Comparison of ENCODE assay signal across 25 cellular contexts in genomic region chr1:147201276-147201675, GRCh38. TPM values are rescaled to one million over a fixed set of nuclear protein-coding genes. Genes with fewer than 3 reads are reported as not detected.
DNase-seq lines count a peak whose midpoint lies in the region; ATAC-seq lines count a peak whose summit lies in the region.
"Had no signal": no experiment of that assay in that cellular context is flagged by ENCODE, and none has a peak within 500 bp of the region (broad histone marks: within the 10 kb centered on the region; RNA-seq: fewer than 3 reads in every experiment).

No MANE protein-coding gene starts in this region.

- H3K4me3 Mint-ChIP-seq in activated T-helper 17 cell treated with anti-CD3 and anti-CD28 coated beads, Interleukin-2, amount 50 U/mL, for 72 hours = no peak overlapping the region
- H3K4me3 Mint-ChIP-seq: activated CD8-positive, alpha-beta memory T cell treated with anti-CD3 and anti-CD28 coated beads, Interleukin-2, amount 10 ng/mL, durations not matched to agents 7 days and 5 days; central memory CD8-positive, alpha-beta T cell; H9; natural killer cell; stimulated activated naive B cell treated with anti-CD40 and anti-IgM and Interleukin-4, amounts not matched to agents 10 μg/mL and 1 μg/mL and 100 μg/mL, for 72 hours had no signal

- no peaks in the 10 kb centered on the region for H3K9me3 Mint-ChIP-seq in activated T-helper 17 cell treated with anti-CD3 and anti-CD28 coated beads, Interleukin-2, amount 50 U/mL, for 72 hours
- H3K9me3 Mint-ChIP-seq: central memory CD8-positive, alpha-beta T cell; H9; natural killer cell had no signal

- peaks cover 4% of the 10 kb centered on the region for H3K4me1 Mint-ChIP-seq in activated T-helper 17 cell treated with anti-CD3 and anti-CD28 coated beads, Interleukin-2, amount 50 U/mL, for 72 hours
- H3K4me1 Mint-ChIP-seq: H9 had no signal

- no peaks in the 10 kb centered on the region for H3K36me3 Mint-ChIP-seq in activated T-helper 17 cell treated with anti-CD3 and anti-CD28 coated beads, Interleukin-2, amount 50 U/mL, for 72 hours (ENCODE audit: low read depth)
- H3K36me3 Mint-ChIP-seq: natural killer cell had no signal

- H3K27me3 Mint-ChIP-seq in activated T-helper 17 cell treated with anti-CD3 and anti-CD28 coated beads, Interleukin-2, amount 50 U/mL, for 72 hours = no peaks in the 10 kb centered on the region
- H3K27me3 Mint-ChIP-seq: activated CD8-positive, alpha-beta memory T cell treated with anti-CD3 and anti-CD28 coated beads, Interleukin-2, amount 10 ng/mL, durations not matched to agents 7 days and 5 days; central memory CD8-positive, alpha-beta T cell; stimulated activated naive B cell treated with anti-CD40 and anti-IgM and Interleukin-4, amounts not matched to agents 10 μg/mL and 1 μg/mL and 100 μg/mL, for 72 hours had no signal

- ATAC-seq in activated T-helper 17 cell treated with anti-CD3 and anti-CD28 coated beads, Interleukin-2, amount 50 U/mL, for 72 hours (replicated peaks) = peak; percentile 12
- no peak for ATAC-seq in HG03354 (IDR thresholded peaks at IDR 0.05; ENCODE audit: poor library complexity, severe bottlenecking, unreplicated experiment)
- ATAC-seq: activated CD8-positive, alpha-beta memory T cell treated with anti-CD3 and anti-CD28 coated beads, Interleukin-2, amount 10 ng/mL, durations not matched to agents 7 days and 5 days; GM12878; heart left ventricle; left lung; natural killer cell; stimulated activated naive B cell treated with anti-CD40 and anti-IgM and Interleukin-4, amounts not matched to agents 10 μg/mL and 1 μg/mL and 100 μg/mL, for 72 hours had no signal

- H3K27ac Mint-ChIP-seq in activated T-helper 17 cell treated with anti-CD3 and anti-CD28 coated beads, Interleukin-2, amount 50 U/mL, for 72 hours = no peak overlapping the region
- H3K27ac Mint-ChIP-seq: activated CD8-positive, alpha-beta memory T cell treated with anti-CD3 and anti-CD28 coated beads, Interleukin-2, amount 10 ng/mL, durations not matched to agents 7 days and 5 days; H9; natural killer cell; stimulated activated naive B cell treated with anti-CD40 and anti-IgM and Interleukin-4, amounts not matched to agents 10 μg/mL and 1 μg/mL and 100 μg/mL, for 72 hours had no signal

- DNase-seq in A172 (ENCODE audit: low spot score) (peak; percentile 16), HT1080 (ENCODE audit: low read depth) (peak; percentile 31), kidney tubule cell (ENCODE audit: low spot score) (peak; percentile 56), NCI-H1105 treated with DMSO at 0.1 percent for 48 hours (lab: John Stamatoyannopoulos, UW) (no peak), cerebellum (ENCODE audit: low spot score) (no peak)
- no peak for DNase-seq in stimulated activated CD4-positive, alpha-beta T cell treated with anti-CD3 and anti-CD28 coated beads, Interleukin-15, amount 100 ng/mL, for 24 hours
- DNase-seq: activated CD4-positive, alpha-beta T cell treated with anti-CD3 and anti-CD28 coated beads, Interleukin-2, amount 50 U/mL, for 1 hour; activated CD8-positive, alpha-beta memory T cell treated with anti-CD3 and anti-CD28 coated beads, Interleukin-2, amount 10 ng/mL, durations not matched to agents 7 days and 5 days; activated naive CD4-positive, alpha-beta T cell treated with anti-CD3 and anti-CD28 coated beads, Interleukin-2, amount 50 U/mL, for 16 hours; Caco-2; DND-41; H9; heart left ventricle; KBM-7; left lung; natural killer cell; NCI-H187 treated with DMSO at 0.1 percent for 48 hours; NCI-H69; stimulated activated CD4-positive, alpha-beta T cell treated with anti-CD3 and anti-CD28 coated beads, Interleukin-4, amount 100 ng/mL, for 24 hours; stimulated activated naive B cell treated with anti-CD40 and anti-IgM and Interleukin-4, amounts not matched to agents 10 μg/mL and 1 μg/mL and 100 μg/mL, for 72 hours; testis had no signal

RNA-seq across cellular contexts. Expression of gene FMO5, which starts 23.9 kb away (rescaled TPM):
- total RNA-seq in A172 (2014; rRNA removed; shearing (Covaris generic)) = 0.48 TPM in 1 of 2 replicates, not detected in the other
- total RNA-seq in HT1080 (2014; rRNA removed; shearing (Covaris generic)) = 0.07 TPM in 1 of 2 replicates, not detected in the other
- polyA plus RNA-seq in HT1080 (2015; cell fraction: cytosol; rRNA removed) = 0.10 and 0.12 TPM in 2 replicates
- polyA plus RNA-seq in HT1080 (2015; cell fraction: nucleus; rRNA removed) = 0.19 and 0.22 TPM in 2 replicates
- total RNA-seq in activated T-helper 17 cell treated with anti-CD3 and anti-CD28 coated beads, Interleukin-2, amount 50 U/mL, for 72 hours = under 1 TPM; 0.61 to 0.97 TPM
- total RNA-seq in cerebellum = 1.5 TPM

RNA-seq across cellular contexts. Expression of gene PRKAB2, which starts 29.0 kb away (rescaled TPM):
- total RNA-seq in A172 (2014; rRNA removed; shearing (Covaris generic)) = 6.4 and 7.0 TPM in 2 replicates
- total RNA-seq in HT1080 (2014; rRNA removed; shearing (Covaris generic)) = 4.9 and 6.1 TPM in 2 replicates
- polyA plus RNA-seq in HT1080 (2015; cell fraction: cytosol; rRNA removed) = 9.6 and 11.5 TPM in 2 replicates
- polyA plus RNA-seq in HT1080 (2015; cell fraction: nucleus; rRNA removed) = 45.6 and 46.4 TPM in 2 replicates
- 1 to 10 TPM; 2.7 to 6.5 TPM for total RNA-seq in activated T-helper 17 cell treated with anti-CD3 and anti-CD28 coated beads, Interleukin-2, amount 50 U/mL, for 72 hours
- 33.6 TPM for total RNA-seq in cerebellum

RNA-seq across cellular contexts. Expression of gene CHD1L, which starts 41.2 kb away (rescaled TPM):
- 41.1 and 41.4 TPM in 2 replicates for total RNA-seq in A172 (2014; rRNA removed; shearing (Covaris generic))
- 33.3 and 39.9 TPM in 2 replicates for total RNA-seq in HT1080 (2014; rRNA removed; shearing (Covaris generic))
- 32.4 and 35.6 TPM in 2 replicates for polyA plus RNA-seq in HT1080 (2015; cell fraction: cytosol; rRNA removed)
- polyA plus RNA-seq in HT1080 (2015; cell fraction: nucleus; rRNA removed) = 53.0 and 55.7 TPM in 2 replicates
- total RNA-seq in activated T-helper 17 cell treated with anti-CD3 and anti-CD28 coated beads, Interleukin-2, amount 50 U/mL, for 72 hours = 10 to 100 TPM; 56.6 to 76.1 TPM
- 14.8 TPM for total RNA-seq in cerebellum

Comparison
In these comparisons a context has a peak if more than half of its experiments do, and no peak if none do; other contexts are left out.
1. DNase-seq: peak in A172 (single experiment), HT1080 (single experiment) and kidney tubule cell (single experiment); none in NCI-H1105 treated with DMSO at 0.1 percent for 48 hours (single experiment), cerebellum (single experiment) and stimulated activated CD4-positive, alpha-beta T cell treated with anti-CD3 and anti-CD28 coated beads, Interleukin-15, amount 100 ng/mL, for 24 hours (single experiment).